In the genomic region with DNA sequence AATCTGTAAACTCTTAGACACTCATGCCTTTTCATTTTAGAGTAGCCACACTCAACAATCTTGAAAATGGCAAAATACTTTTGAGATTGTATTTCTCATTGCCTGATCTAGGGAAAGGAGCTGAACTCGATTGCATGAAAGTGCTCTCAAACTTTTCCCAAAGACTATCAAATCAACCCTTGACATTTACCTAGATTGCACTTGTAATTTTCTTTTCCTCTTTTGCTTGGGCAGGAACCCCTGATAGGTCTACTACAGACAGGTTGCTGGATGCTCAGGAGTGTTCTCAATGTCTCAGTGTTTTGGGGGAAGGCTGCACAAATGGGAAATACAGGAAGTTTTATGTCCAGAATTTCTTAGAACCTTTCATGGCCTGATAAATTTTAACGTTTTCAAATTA, we compare ENCODE assay signal across 3 cellular contexts.
"Had no signal": no experiment of that assay in that cellular context is flagged by ENCODE, and none has a peak within 500 bp of the region (broad histone marks: within the 10 kb centered on the region; RNA-seq: fewer than 3 reads in every experiment).

No MANE protein-coding gene starts in this region.

- DNase-seq: GDM1, GF-D8 had no signal

- H3K4me3 ChIP-seq: GM12878 had no signal

- ATAC-seq: GM12878 had no signal
